Comparison of ENCODE assay signal across 3 cellular contexts in genomic region chr19:13967206-13967605, GRCh38.
TF ChIP-seq lines count a peak whose summit lies in the region.

No MANE protein-coding gene starts in this region.

TF ChIP-seq in HEK293, 187 proteins besides CTCF, POLR2A, EP300 and RAD21:
- TF ChIP-seq ZNF121 (tag by site-specific recombination; IDR thresholded peaks at IDR 0.05) = peak; percentile 47; the same call in 1 of the 2 replicates

TF ChIP-seq in K562, 482 proteins besides CTCF, POLR2A, EP300 and RAD21:
- peak; percentile 51 for TF ChIP-seq ZNF121 (CRISPR knock-in tag; conservative IDR thresholded peaks at IDR 0.05)
TF ChIP-seq in K562: peak in this region for 1; not testable (repeated sequence) for 481.

TF ChIP-seq in HepG2, 621 proteins besides CTCF, POLR2A, EP300 and RAD21:
- TF ChIP-seq ZNF121 (CRISPR knock-in tag; IDR thresholded peaks at IDR 0.05) = peak; percentile 73
